Comparison of ENCODE assay signal across 8 cellular contexts in the genomic region with DNA sequence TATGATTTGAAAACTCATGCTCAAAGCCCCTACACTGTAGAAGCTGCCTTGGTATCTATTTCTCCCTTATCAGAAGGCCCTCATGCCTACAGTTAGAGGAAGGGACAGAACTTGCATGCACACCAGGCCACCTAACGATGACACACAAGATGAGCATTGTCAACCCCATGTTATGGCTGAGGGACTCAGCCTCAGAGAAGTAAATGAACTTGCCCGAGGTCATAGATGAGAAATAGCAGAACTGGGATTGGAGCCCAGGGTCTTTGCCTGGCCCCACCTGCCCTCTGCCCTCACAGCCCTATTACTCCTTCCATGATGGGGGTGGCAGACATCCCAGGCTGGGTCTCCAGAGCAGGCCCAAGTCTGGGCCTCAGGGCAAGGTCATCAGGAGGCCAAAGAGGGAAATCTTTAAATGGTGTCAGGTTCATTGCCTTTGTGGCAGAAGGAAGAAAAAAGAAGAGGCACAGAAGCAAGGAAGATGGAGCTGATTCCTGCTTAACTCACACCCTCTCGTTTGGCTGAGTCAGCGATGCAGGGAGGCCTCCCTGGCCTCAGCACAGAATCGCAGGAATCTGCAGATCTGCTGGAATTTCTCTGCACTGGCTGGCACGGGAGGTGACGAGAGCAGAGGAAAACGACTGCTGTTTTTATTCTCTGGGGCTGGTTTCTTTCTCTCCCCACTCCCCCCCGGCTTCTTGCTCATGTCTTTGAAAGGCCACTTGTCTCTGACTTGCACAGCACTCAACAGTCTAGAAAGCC. TPM values are rescaled to one million over a fixed set of nuclear protein-coding genes. Genes with fewer than 3 reads are reported as not detected.
DNase-seq lines count a peak whose midpoint lies in the region; ATAC-seq and TF ChIP-seq lines count a peak whose summit lies in the region.

No MANE protein-coding gene starts in this region.

- no peak overlapping the region for H3K27ac ChIP-seq in RWPE2 (ENCODE audit: poor library complexity, severe bottlenecking)
- H3K27ac ChIP-seq in rectal smooth muscle tissue (ENCODE audit: low read depth, low read length) = peak overlapping the region; percentile 50

- ATAC-seq in RWPE2 (ENCODE audit: low read depth) (peak; percentile 68), GM18517 (IDR thresholded peaks at IDR 0.05; ENCODE audit: unreplicated experiment) (no peak)
- ATAC-seq in activated CD8-positive, alpha-beta T cell treated with anti-CD3 and anti-CD28 coated beads for 36 hours = no peak

- no peak overlapping the region for H3K4me3 Mint-ChIP-seq in activated CD4-positive, alpha-beta memory T cell treated with anti-CD3 and anti-CD28 coated beads for 36 hours
- no peak overlapping the region for H3K4me3 Mint-ChIP-seq in activated CD8-positive, alpha-beta T cell treated with anti-CD3 and anti-CD28 coated beads for 36 hours

- H3K9ac ChIP-seq in rectal smooth muscle tissue (ENCODE audit: low read length) = no peak overlapping the region

- TF ChIP-seq CTCF in RWPE2 (IDR thresholded peaks at IDR 0.05; ENCODE audit: poor library complexity, severe bottlenecking) (no peak), fibroblast of villous mesenchyme (IDR thresholded peaks at IDR 0.05; ENCODE audit: insufficient read depth, low read depth, low read length) (no peak)
- no peak for TF ChIP-seq CTCF in activated CD8-positive, alpha-beta T cell treated with anti-CD3 and anti-CD28 coated beads for 36 hours (IDR thresholded peaks at IDR 0.05)

- CTCF ChIA-PET in activated CD4-positive, alpha-beta memory T cell treated with anti-CD3 and anti-CD28 coated beads for 36 hours (lab: Charles Lee) = interaction anchor here (1.2 kb wide), 1 partner anchor 14 kb away, joined by 4 read pairs; no protein-coding TSS in a partner anchor
- CTCF ChIA-PET in activated CD8-positive, alpha-beta T cell treated with anti-CD3 and anti-CD28 coated beads for 36 hours (lab: Charles Lee) = no interaction called here

- no peaks in the 10 kb centered on the region for H3K9me3 Mint-ChIP-seq in activated CD4-positive, alpha-beta memory T cell treated with anti-CD3 and anti-CD28 coated beads for 36 hours
- H3K9me3 Mint-ChIP-seq in activated CD8-positive, alpha-beta T cell treated with anti-CD3 and anti-CD28 coated beads for 36 hours = no peaks in the 10 kb centered on the region

- POLR2A ChIA-PET in activated CD4-positive, alpha-beta memory T cell treated with anti-CD3 and anti-CD28 coated beads for 36 hours (lab: Charles Lee) = no interaction called here
- POLR2A ChIA-PET in activated CD8-positive, alpha-beta T cell treated with anti-CD3 and anti-CD28 coated beads for 36 hours (lab: Charles Lee) = interaction anchor here (1.0 to 1.2 kb wide), 2 partner anchors 13 to 16 kb away, joined by 4 read pairs; no protein-coding TSS in a partner anchor

- H3K9me3 ChIP-seq in RWPE2 (ENCODE audit: severe bottlenecking) = no peaks in the 10 kb centered on the region

- H3K27ac Mint-ChIP-seq in activated CD4-positive, alpha-beta memory T cell treated with anti-CD3 and anti-CD28 coated beads for 36 hours = no peak overlapping the region
- no peak overlapping the region for H3K27ac Mint-ChIP-seq in activated CD8-positive, alpha-beta T cell treated with anti-CD3 and anti-CD28 coated beads for 36 hours

- no peaks in the 10 kb centered on the region for H3K36me3 Mint-ChIP-seq in activated CD4-positive, alpha-beta memory T cell treated with anti-CD3 and anti-CD28 coated beads for 36 hours
- no peaks in the 10 kb centered on the region for H3K36me3 Mint-ChIP-seq in activated CD8-positive, alpha-beta T cell treated with anti-CD3 and anti-CD28 coated beads for 36 hours (ENCODE audit: low read depth)

- peaks cover 21% of the 10 kb centered on the region for H3K4me1 Mint-ChIP-seq in activated CD4-positive, alpha-beta memory T cell treated with anti-CD3 and anti-CD28 coated beads for 36 hours (ENCODE audit: low read depth)
- peaks cover 37% of the 10 kb centered on the region for H3K4me1 Mint-ChIP-seq in activated CD8-positive, alpha-beta T cell treated with anti-CD3 and anti-CD28 coated beads for 36 hours (ENCODE audit: low read depth)

- H3K4me1 ChIP-seq in RWPE2 (ENCODE audit: insufficient read depth, poor library complexity, severe bottlenecking) (no peaks in the 10 kb centered on the region), rectal smooth muscle tissue (ENCODE audit: control insufficient read depth, insufficient read depth, low read length) (peaks cover 16% of the 10 kb centered on the region)

- DNase-seq in ELR (ENCODE audit: low read depth) (peak; percentile 52), RWPE2 (ENCODE audit: low spot score) (no peak), fibroblast of villous mesenchyme (ENCODE audit: low read depth) (peak; percentile 63), NCI-H1930 (lab: John Stamatoyannopoulos, UW) (no peak)
- no peak for DNase-seq in activated CD4-positive, alpha-beta memory T cell treated with anti-CD3 and anti-CD28 coated beads for 36 hours
- DNase-seq in activated CD8-positive, alpha-beta T cell treated with anti-CD3 and anti-CD28 coated beads for 36 hours = no peak

- no peaks in the 10 kb centered on the region for H3K27me3 Mint-ChIP-seq in activated CD4-positive, alpha-beta memory T cell treated with anti-CD3 and anti-CD28 coated beads for 36 hours
- no peaks in the 10 kb centered on the region for H3K27me3 Mint-ChIP-seq in activated CD8-positive, alpha-beta T cell treated with anti-CD3 and anti-CD28 coated beads for 36 hours

- H3K4me3 ChIP-seq in RWPE2 (ENCODE audit: severe bottlenecking) (no peak overlapping the region), fibroblast of villous mesenchyme (ENCODE audit: low read depth, low read length) (no peak overlapping the region), rectal smooth muscle tissue (ENCODE audit: low read length) (no peak overlapping the region)

- H3K27me3 ChIP-seq in RWPE2 (ENCODE audit: insufficient read depth, poor library complexity, severe bottlenecking) (no peaks in the 10 kb centered on the region), rectal smooth muscle tissue (ENCODE audit: control insufficient read depth, insufficient read depth, low read length) (no peaks in the 10 kb centered on the region)

- H3K36me3 ChIP-seq in RWPE2 (ENCODE audit: low read depth) (no peaks in the 10 kb centered on the region), rectal smooth muscle tissue (ENCODE audit: control insufficient read depth, insufficient read depth, low read length) (no peaks in the 10 kb centered on the region)

- intact Hi-C loops in activated CD4-positive, alpha-beta memory T cell treated with anti-CD3 and anti-CD28 coated beads for 36 hours (cut with micrococcal nuclease) = no loop called here
- intact Hi-C loops in activated CD8-positive, alpha-beta T cell treated with anti-CD3 and anti-CD28 coated beads for 36 hours (cut with micrococcal nuclease) = no loop called here

RNA-seq across cellular contexts. Expression of a gene that starts 20.6 kb away (rescaled TPM):
- under 0.01 TPM in 1 of 2 replicates, not detected in the other for total RNA-seq in fibroblast of villous mesenchyme
- not detected for total RNA-seq in activated CD4-positive, alpha-beta memory T cell treated with anti-CD3 and anti-CD28 coated beads for 36 hours
- total RNA-seq in activated CD8-positive, alpha-beta T cell treated with anti-CD3 and anti-CD28 coated beads for 36 hours = under 1 TPM in 1 of 2 experiments, not detected in 1; 0.09 TPM

Comparison
In these comparisons a context has a peak if more than half of its experiments do, and no peak if none do; other contexts are left out.
1. DNase-seq: peak in ELR (single experiment) and fibroblast of villous mesenchyme (single experiment); none in RWPE2 (single experiment), activated CD4-positive, alpha-beta memory T cell treated with anti-CD3 and anti-CD28 coated beads for 36 hours (single experiment), NCI-H1930 (0 of 2) and activated CD8-positive, alpha-beta T cell treated with anti-CD3 and anti-CD28 coated beads for 36 hours (single experiment).